In the genomic region with DNA sequence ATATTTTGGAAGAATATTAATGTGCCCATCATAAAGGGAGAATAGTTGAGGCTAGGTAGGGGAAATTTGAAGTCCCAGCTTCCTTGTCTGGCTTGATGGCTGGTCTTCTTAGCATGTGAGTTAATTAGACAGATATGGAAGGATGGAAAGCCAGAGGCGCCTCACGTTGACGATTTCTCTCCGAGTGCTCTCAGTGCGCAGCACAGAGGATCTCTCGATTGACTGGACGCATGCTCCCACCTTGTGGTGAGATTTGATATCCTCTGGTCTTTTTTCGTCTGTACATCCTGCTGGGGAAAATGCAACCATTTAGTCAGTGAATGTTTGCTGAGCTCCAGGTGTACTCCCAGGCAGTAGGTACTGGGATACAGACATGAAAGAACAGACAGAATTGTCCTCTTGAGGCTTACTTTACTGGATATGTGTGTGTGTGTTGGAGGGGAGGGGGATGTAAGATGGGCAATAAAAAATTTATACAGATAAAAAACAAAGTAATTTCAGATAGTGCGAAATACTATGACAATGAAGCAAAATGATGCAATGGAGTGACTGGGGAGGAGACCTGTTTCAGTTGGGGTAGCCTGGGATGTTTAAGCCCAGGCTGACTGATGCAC, we compare ENCODE assay signal across 8 cellular contexts.
DNase-seq lines count a peak whose midpoint lies in the region; ATAC-seq, FAIRE-seq and TF ChIP-seq lines count a peak whose summit lies in the region.

No MANE protein-coding gene starts in this region.

- peak overlapping the region in 3 of 7 donors; percentile 68 to 77 (median 71) for H3K27ac Mint-ChIP-seq in CD14-positive monocyte

- ATAC-seq in HG02642 (IDR thresholded peaks at IDR 0.05; ENCODE audit: poor library complexity, unreplicated experiment) (peak; percentile 67), HepG2 (peak; percentile 99), HG02973 (IDR thresholded peaks at IDR 0.05; ENCODE audit: unreplicated experiment) (no peak), GM18873 (IDR thresholded peaks at IDR 0.05; ENCODE audit: low FRiP score, unreplicated experiment) (no peak)

- TF ChIP-seq EP300 in HepG2 (IDR thresholded peaks at IDR 0.05; ENCODE audit: low read depth in 2 of 2, low read length in 2 of 2) (no peak), HepG2 (CRISPR knock-in tag; IDR thresholded peaks at IDR 0.05; ENCODE audit: borderline replicate concordance) (no peak)

- peaks cover 8% of the 10 kb centered on the region for H3K4me1 ChIP-seq in HepG2 (ENCODE audit: insufficient read depth, low read length)

- H3K79me2 ChIP-seq in HepG2 (ENCODE audit: insufficient read depth, low read length): no peaks in the 10 kb centered on the region

- CTCF ChIA-PET in HepG2 (lab: Yijun Ruan, JAX; ENCODE audit: low intra/inter-chr PET ratio, low total read pairs): interaction anchor here (0.8 to 4.0 kb wide), 7 partner anchors 73 to 234 kb away, joined by 3 to 66 read pairs (median 6); no protein-coding TSS in a partner anchor

- no peaks in the 10 kb centered on the region for H3K9me3 ChIP-seq in HepG2 (ENCODE audit: low read length)

- H3K4me3 ChIP-seq in HepG2 (replicated peaks in 1 of 3; ENCODE audit: insufficient read depth in 1 of 3, low read depth in 2 of 3, low read length in 3 of 3): no peak overlapping the region

- peaks cover 57% of the 10 kb centered on the region for H3K4me1 Mint-ChIP-seq in CD14-positive monocyte

- no peak overlapping the region for H3K27ac ChIP-seq in HepG2 (ENCODE audit: extremely low read length, insufficient read depth, low read length)

- DNase-seq in CD14-positive monocyte (ENCODE audit: low spot score) (peak; percentile 69), T-helper 9 cell (peak; percentile 45), HepG2 (ENCODE audit: low spot score) (peak; percentile 80)
- DNase-seq in central memory CD4-positive, alpha-beta T cell: peak; percentile 58
- peak; percentile 14 for DNase-seq in stimulated activated CD8-positive, alpha-beta memory T cell treated with anti-CD3 and anti-CD28 coated beads, Interleukin-12 subunit alpha, Interleukin-12 subunit beta, amount 100 ng/mL, for 24 hours (ENCODE audit: extremely low read depth)

- intact Hi-C loops in CD14-positive monocyte (cut with micrococcal nuclease): loop anchor here (2.0 to 10.0 kb wide), 4 partner anchors 122 to 286 kb away; no protein-coding TSS in a partner anchor
- intact Hi-C loops in HepG2 (cut with micrococcal nuclease; ENCODE audit: unreplicated experiment): loop anchor here (1.0 kb wide), 4 partner anchors 121 to 290 kb away; no protein-coding TSS in a partner anchor

- peaks cover 0 to 4% (median 0%) of the 10 kb centered on the region in 3 donors for H3K27me3 Mint-ChIP-seq in CD14-positive monocyte (ENCODE audit: low read depth in 3 of 3)

- TF ChIP-seq POLR2A in HepG2 (IDR thresholded peaks at IDR 0.05; ENCODE audit: insufficient read depth in 1 of 2, low read depth in 2 of 2, low read length in 2 of 2): no peak

- H3K27me3 ChIP-seq in HepG2 (ENCODE audit: control insufficient read depth in 1 of 2, insufficient read depth in 2 of 2, low read length in 2 of 2): no peaks in the 10 kb centered on the region

- POLR2A ChIA-PET in HepG2 (lab: Yijun Ruan, JAX): interaction anchor here (0.9 to 1.8 kb wide), 3 partner anchors 122 to 232 kb away, joined by 4 to 5 read pairs (median 4); no protein-coding TSS in a partner anchor

- no peak overlapping the region for H3K4me3 Mint-ChIP-seq in CD14-positive monocyte

- TF ChIP-seq RAD21 in HepG2 (CRISPR knock-in tag; IDR thresholded peaks at IDR 0.05): peak; percentile 95

- in situ Hi-C loops in HepG2 (cut with HindIII; ENCODE audit: extremely low pct_ligation_motif_present, low pct_unique_long_range_greater_than_20kb): loop anchor here (5.0 to 25.0 kb wide), 3 partner anchors 108 to 286 kb away; no protein-coding TSS in a partner anchor

- no peaks in the 10 kb centered on the region for H3K36me3 ChIP-seq in HepG2 (replicated peaks in 1 of 2; ENCODE audit: control insufficient read depth in 1 of 2, insufficient read depth in 2 of 2, low read length in 2 of 2)

- H3K9ac ChIP-seq in HepG2 (ENCODE audit: insufficient read depth, low read depth, low read length): no peak overlapping the region

- no peak overlapping the region; the same call in 1 of the 2 replicates for H3K4me2 ChIP-seq in HepG2 (ENCODE audit: low read depth, low read length)

- peak; percentile 98 for FAIRE-seq in HepG2 (lab: Jason Lieb, UNC)

- WGBS in HepG2 (ENCODE audit: low lambda C conversion rate): 11% methylated on average over 9 of the region's 9 CpGs

- H3K36me3 Mint-ChIP-seq in CD14-positive monocyte: peaks cover 3 to 4% of the 10 kb centered on the region in 2 donors

- no peak overlapping the region for H2AFZ ChIP-seq in HepG2 (ENCODE audit: low read length)

- H4K20me1 ChIP-seq in HepG2 (ENCODE audit: insufficient read depth, low read length): no peaks in the 10 kb centered on the region

- H3K9me3 Mint-ChIP-seq in CD14-positive monocyte: peaks cover 0 to 8% (median 5%) of the 10 kb centered on the region in 7 donors

- BruUV-seq in HepG2 (replicated peaks; lab: Mats Ljungman, UMichigan): no TSS peak

- TF ChIP-seq CTCF in CD14-positive monocyte (IDR thresholded peaks at IDR 0.05) (peak; percentile 74), HepG2 (CRISPR knock-in tag; IDR thresholded peaks at IDR 0.05) (peak; percentile 94)

TF ChIP-seq in HepG2, 621 proteins besides CTCF, POLR2A, EP300 and RAD21 (continues in another document):
- TF ChIP-seq HNF1A (IDR thresholded peaks at IDR 0.05; ENCODE audit: low read depth) (0 out of 2 replicates have a peak, but pooled peaks have one; percentile 6), HNF1A (CRISPR knock-in tag; IDR thresholded peaks at IDR 0.05; ENCODE audit: borderline replicate concordance) (no peak), GATAD2A (CRISPR knock-in tag; IDR thresholded peaks at IDR 0.05) (peak; percentile 62; the same call in 1 of the 2 replicates), ZNF567 (CRISPR knock-in tag; IDR thresholded peaks at IDR 0.05; ENCODE audit: borderline replicate concordance) (0 out of 2 replicates have a peak, but pooled peaks have one; percentile 38), REPIN1 (CRISPR knock-in tag; IDR thresholded peaks at IDR 0.05; ENCODE audit: borderline replicate concordance, low read depth) (peak; percentile 80; the same call in 1 of the 2 replicates), SMC3 (IDR thresholded peaks at IDR 0.05; ENCODE audit: low read length) (peak; percentile 97), SMYD3 (CRISPR knock-in tag; IDR thresholded peaks at IDR 0.05) (no peak), MIXL1 (CRISPR knock-in tag; IDR thresholded peaks at IDR 0.05) (0 out of 2 replicates have a peak, but pooled peaks have one; percentile 12), CBFB (CRISPR knock-in tag; IDR thresholded peaks at IDR 0.05) (no peak)
- TF ChIP-seq, protein P1, sequence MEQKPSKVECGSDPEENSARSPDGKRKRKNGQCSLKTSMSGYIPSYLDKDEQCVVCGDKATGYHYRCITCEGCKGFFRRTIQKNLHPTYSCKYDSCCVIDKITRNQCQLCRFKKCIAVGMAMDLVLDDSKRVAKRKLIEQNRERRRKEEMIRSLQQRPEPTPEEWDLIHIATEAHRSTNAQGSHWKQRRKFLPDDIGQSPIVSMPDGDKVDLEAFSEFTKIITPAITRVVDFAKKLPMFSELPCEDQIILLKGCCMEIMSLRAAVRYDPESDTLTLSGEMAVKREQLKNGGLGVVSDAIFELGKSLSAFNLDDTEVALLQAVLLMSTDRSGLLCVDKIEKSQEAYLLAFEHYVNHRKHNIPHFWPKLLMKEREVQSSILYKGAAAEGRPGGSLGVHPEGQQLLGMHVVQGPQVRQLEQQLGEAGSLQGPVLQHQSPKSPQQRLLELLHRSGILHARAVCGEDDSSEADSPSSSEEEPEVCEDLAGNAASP (CRISPR knock-in tag; IDR thresholded peaks at IDR 0.05; ENCODE audit: borderline replicate concordance): no peak

Comparison
In these comparisons a context has a peak if more than half of its experiments do, and no peak if none do; other contexts are left out.
1. DNase-seq: peak in every context shown above with its lines; median percentile 80 in HepG2; 69 in CD14-positive monocyte; 58 in central memory CD4-positive, alpha-beta T cell; 45 in T-helper 9 cell; 14 in stimulated activated CD8-positive, alpha-beta memory T cell treated with anti-CD3 and anti-CD28 coated beads, Interleukin-12 subunit alpha, Interleukin-12 subunit beta, amount 100 ng/mL, for 24 hours.
2. ATAC-seq: peak in HG02642 (single experiment) and HepG2 (single experiment); none in HG02973 (single experiment) and GM18873 (single experiment).